ENCODE assay signal across 8 cellular contexts in the genomic region with DNA sequence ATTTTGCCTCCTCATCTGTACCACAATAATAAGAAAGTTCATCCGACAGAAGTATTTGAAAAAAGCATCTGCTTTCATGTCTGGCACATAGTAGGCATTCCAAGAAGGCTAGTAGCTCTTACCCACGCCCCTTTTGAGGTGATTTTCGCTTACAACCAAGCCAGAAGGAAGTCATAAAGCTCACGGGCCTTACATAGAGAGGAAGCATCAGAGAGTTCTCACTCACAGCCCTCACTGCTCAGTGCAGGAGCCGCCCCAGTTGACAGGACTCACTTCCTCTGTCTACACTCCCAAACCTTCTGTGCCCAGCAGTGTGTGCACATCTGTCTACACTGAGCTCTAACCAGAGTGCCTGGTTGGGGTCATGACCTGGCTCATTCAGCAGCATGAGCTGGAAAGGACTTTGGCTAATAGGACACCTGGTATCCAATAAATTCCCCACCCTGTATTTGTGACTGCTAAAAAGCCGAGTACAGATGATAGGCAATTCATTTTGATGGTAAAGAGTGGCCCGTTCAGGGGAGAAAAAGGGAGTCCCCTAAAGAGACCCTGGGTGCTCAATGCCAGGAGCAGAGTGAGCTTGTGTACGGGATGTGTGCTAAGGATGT. TPM values are rescaled to one million over a fixed set of nuclear protein-coding genes. Genes with fewer than 3 reads are reported as not detected.
A peak's percentile ranks its signal among the peaks of the same experiment; 100 is the strongest.
DNase-seq lines count a peak whose midpoint lies in the region; ATAC-seq and TF ChIP-seq lines count a peak whose summit lies in the region.

No MANE protein-coding gene starts in this region.

- H3K27ac ChIP-seq in left lung, result no peak overlapping the region

- ATAC-seq in GM18870 (IDR thresholded peaks at IDR 0.05; ENCODE audit: unreplicated experiment) (peak; percentile 19), HG02623 (IDR thresholded peaks at IDR 0.05; ENCODE audit: unreplicated experiment) (peak; percentile 25), left lung (peak; percentile 63)

- no peaks in the 10 kb centered on the region for H3K9me3 ChIP-seq in left lung

- H3K27me3 ChIP-seq in left lung, result no peaks in the 10 kb centered on the region

- TF ChIP-seq CTCF in left lung (IDR thresholded peaks at IDR 0.05), result no peak

- intact Hi-C loops in left lung (cut with DNase I), result no loop called here

- DNase-seq in NOMO-1 (lab: John Stamatoyannopoulos, UW; ENCODE audit: unreplicated experiment in 2 of 2), result peak; percentile 62 to 74
- peak; percentile 53 to 64 for DNase-seq in left lung
- no peak for DNase-seq in HK-2 (ENCODE audit: unreplicated experiment)
- no peak for DNase-seq in NCI-H226
- DNase-seq in superior temporal gyrus (ENCODE audit: extremely low spot score), result no peak
- DNase-seq in NCI-H2171 treated with DMSO at 0.1 percent for 48 hours (lab: John Stamatoyannopoulos, UW), result no peak

- H3K4me1 ChIP-seq in left lung, result peaks cover 0 to 33% of the 10 kb centered on the region in 2 donors

- no peaks in the 10 kb centered on the region for H3K36me3 ChIP-seq in left lung

- no peak overlapping the region for H3K4me3 ChIP-seq in left lung

RNA-seq across cellular contexts. Expression of a gene that starts 36.8 kb away (rescaled TPM):
- 10 to 100 TPM; 12.6 to 14.5 TPM for total RNA-seq in left lung

Comparison
In these comparisons a context has a peak if more than half of its experiments do, and no peak if none do; other contexts are left out.
1. DNase-seq: peak in NOMO-1 (2 of 2) and left lung (2 of 2); none in HK-2 (single experiment), NCI-H226 (single experiment), superior temporal gyrus (single experiment) and NCI-H2171 treated with DMSO at 0.1 percent for 48 hours (single experiment).
2. Peak in every context shown above with its lines, with median percentiles within 50 percentile points of each other: ATAC-seq.